In genomic region chr18:23738151-23738550, GRCh38 we compare ENCODE assay signal across 1 cellular context.
A peak's percentile ranks its signal among the peaks of the same experiment; 100 is the strongest.
TF ChIP-seq lines count a peak whose summit lies in the region.

No MANE protein-coding gene starts in this region.

TF ChIP-seq in GM12878, 131 proteins besides CTCF, POLR2A, EP300 and RAD21:
- peak; percentile 21 to 35; a peak in 1 of 4 replicates for TF ChIP-seq IKZF2 (IDR thresholded peaks at IDR 0.05)
- TF ChIP-seq SREBF1 (IDR thresholded peaks at IDR 0.05; ENCODE audit: low read length): no peak
- TF ChIP-seq CBX5 (IDR thresholded peaks at IDR 0.05; ENCODE audit: low read depth): no peak
- TF ChIP-seq RUNX3 (IDR thresholded peaks at IDR 0.05; ENCODE audit: low read length): peak; percentile 60; the same call in 1 of the 2 replicates
- TF ChIP-seq FOS (IDR thresholded peaks at IDR 0.05; ENCODE audit: borderline replicate concordance, extremely low read depth, insufficient read length): no peak
- TF ChIP-seq SP1 (IDR thresholded peaks at IDR 0.05; ENCODE audit: low read depth, low read length): no peak
- peak; percentile 59 for TF ChIP-seq EED (IDR thresholded peaks at IDR 0.05; ENCODE audit: low read depth)
